8 cellular contexts compared by ENCODE assay signal in genomic region chr2:203237501-203238238, GRCh38. TPM values are rescaled to one million over a fixed set of nuclear protein-coding genes. Genes with fewer than 3 reads are reported as not detected.
DNase-seq lines count a peak whose midpoint lies in the region; ATAC-seq, FAIRE-seq and TF ChIP-seq lines count a peak whose summit lies in the region.

No MANE protein-coding gene starts in this region.

- no peak for TF ChIP-seq CTCF in WI38 (IDR thresholded peaks at IDR 0.05; ENCODE audit: low read depth, low read length)
- TF ChIP-seq CTCF in keratinocyte (optimal IDR thresholded peaks at IDR 0.05 in 1 of 3, IDR thresholded peaks at IDR 0.05 in 1 of 3, conservative IDR thresholded peaks at IDR 0.05 in 1 of 3; ENCODE audit: extremely low read depth in 1 of 3, insufficient read depth in 2 of 3, low read length in 3 of 3), result no peak
- no peak for TF ChIP-seq CTCF in tibial artery (IDR thresholded peaks at IDR 0.05)

- no peak overlapping the region for H3K9ac ChIP-seq in keratinocyte (ENCODE audit: control insufficient read depth, extremely low read depth, insufficient read depth, low read length)

- H3K4me1 Mint-ChIP-seq in activated T-cell treated with anti-CD3 and anti-CD28 coated beads, Interleukin-2, amount 50 U/mL, for 24 hours (ENCODE audit: low read depth), result peaks cover 30% of the 10 kb centered on the region

- ATAC-seq in HG02884 (IDR thresholded peaks at IDR 0.05; ENCODE audit: unreplicated experiment), result no peak
- ATAC-seq in HG03354 (IDR thresholded peaks at IDR 0.05; ENCODE audit: poor library complexity, severe bottlenecking, unreplicated experiment), result no peak

- peak overlapping the region; percentile 76 for H3K4me3 ChIP-seq in WI38 (ENCODE audit: low read depth, low read length)
- H3K4me3 ChIP-seq in keratinocyte (ENCODE audit: control insufficient read depth in 2 of 3, extremely low read depth in 1 of 3, insufficient read depth in 2 of 3, low read depth in 1 of 3, low read length in 3 of 3), result peak overlapping the region in 2 of 3 experiments; percentile 12 to 18
- peak overlapping the region; percentile 77 to 80 for H3K4me3 ChIP-seq in tibial artery

- FAIRE-seq in keratinocyte (lab: Jason Lieb, UNC), result no peak

- H3K4me3 Mint-ChIP-seq in activated T-cell treated with anti-CD3 and anti-CD28 coated beads, Interleukin-2, amount 50 U/mL, for 24 hours, result peak overlapping the region; percentile 97

- dilution Hi-C loops in keratinocyte (cut with MboI; ENCODE audit: extremely low pct_ligation_motif_present, low sequenced_read_pairs), result no loop called here

- peaks cover 13% of the 10 kb centered on the region for H3K79me2 ChIP-seq in keratinocyte (ENCODE audit: control insufficient read depth, insufficient read depth, low read length)

- no peak for DNase-seq in activated T-cell treated with anti-CD3 and anti-CD28 coated beads, Interleukin-2, amount 50 U/mL, for 24 hours
- no peak for DNase-seq in activated T-cell treated with anti-CD3 and anti-CD28 coated beads, Interleukin-2, amount 50 U/mL, for 48 hours
- no peak for DNase-seq in keratinocyte (ENCODE audit: low read depth, low spot score)
- DNase-seq in tibial artery, result no peak
- DNase-seq in activated gamma-delta T cell treated with Interleukin-2 at 50 U/mL for 16 hours, result no peak

- no peaks in the 10 kb centered on the region for H4K20me1 ChIP-seq in keratinocyte (ENCODE audit: control insufficient read depth, extremely low read depth, insufficient read depth, low read length)

- intact Hi-C loops in tibial artery (cut with DNase I; ENCODE audit: low total_unique reads), result no loop called here

- peak overlapping the region; percentile 56 for H2AFZ ChIP-seq in keratinocyte (ENCODE audit: control insufficient read depth, low read length)

- H3K4me1 ChIP-seq in keratinocyte (ENCODE audit: control insufficient read depth, extremely low read depth, insufficient read depth, low read length), result peaks cover 11% of the 10 kb centered on the region
- peaks cover 0 to 21% (median 14%) of the 10 kb centered on the region in 4 donors for H3K4me1 ChIP-seq in tibial artery

- H3K27ac ChIP-seq in keratinocyte (ENCODE audit: control insufficient read depth, insufficient read depth, low read length) (no peak overlapping the region), tibial artery (peak overlapping the region; percentile 94 to 95)

- H3K9me1 ChIP-seq in keratinocyte (ENCODE audit: control insufficient read depth, extremely low read depth, insufficient read depth, low read length), result no peaks in the 10 kb centered on the region

- H3K27me3 Mint-ChIP-seq in activated T-cell treated with anti-CD3 and anti-CD28 coated beads, Interleukin-2, amount 50 U/mL, for 24 hours, result no peaks in the 10 kb centered on the region

- peak overlapping the region; percentile 90 for H3K4me2 ChIP-seq in keratinocyte (ENCODE audit: control insufficient read depth, extremely low read depth, insufficient read depth, low read depth, low read length)

- peaks cover 0 to 3% of the 10 kb centered on the region in 2 experiments for H3K36me3 ChIP-seq in keratinocyte (ENCODE audit: control insufficient read depth in 2 of 2, extremely low read depth in 1 of 2, insufficient read depth in 2 of 2, low read length in 2 of 2)
- peaks cover 0 to 10% (median 0%) of the 10 kb centered on the region in 3 donors for H3K36me3 ChIP-seq in tibial artery

- H3K36me3 Mint-ChIP-seq in activated T-cell treated with anti-CD3 and anti-CD28 coated beads, Interleukin-2, amount 50 U/mL, for 24 hours (ENCODE audit: low read depth), result peaks cover 28% of the 10 kb centered on the region

- H3K27ac Mint-ChIP-seq in activated T-cell treated with anti-CD3 and anti-CD28 coated beads, Interleukin-2, amount 50 U/mL, for 24 hours, result peak overlapping the region; percentile 97

- H3K27me3 ChIP-seq in keratinocyte (ENCODE audit: control insufficient read depth, extremely low read depth, insufficient read depth, low read length) (no peaks in the 10 kb centered on the region), tibial artery (no peaks in the 10 kb centered on the region)

- H3K9me3 ChIP-seq in keratinocyte (ENCODE audit: control insufficient read depth, low read depth, low read length), result no peaks in the 10 kb centered on the region
- no peaks in the 10 kb centered on the region for H3K9me3 ChIP-seq in tibial artery

- H3K9me3 Mint-ChIP-seq in activated T-cell treated with anti-CD3 and anti-CD28 coated beads, Interleukin-2, amount 50 U/mL, for 24 hours, result no peaks in the 10 kb centered on the region

RNA-seq across cellular contexts. Expression of gene CYP20A1, which starts 1.1 kb away (rescaled TPM):
- polyA plus RNA-seq in keratinocyte, result 5.3 to 11.6 TPM (median 8.9 TPM) in 3 replicates
- 3.3 TPM for polyA plus RNA-seq in keratinocyte (2011; ENCODE audit: low read depth)
- polyA plus RNA-seq in keratinocyte (2011; cell fraction: cytosol; rRNA removed), result 6.0 and 8.2 TPM in 2 replicates
- polyA plus RNA-seq in keratinocyte (2011; cell fraction: nucleus; rRNA removed), result 11.0 and 11.2 TPM in 2 replicates
- polyA plus RNA-seq in keratinocyte (2012; ENCODE audit: low replicate concordance), result 6.1 and 8.4 TPM in 2 replicates
- 2.7 to 14.7 TPM (median 9.2 TPM) in 3 replicates for polyA minus RNA-seq in keratinocyte
- 8.8 TPM for polyA minus RNA-seq in keratinocyte (2011; cell fraction: cytosol; rRNA and poly(A)+ RNA removed)
- 11.5 and 21.0 TPM in 2 replicates for polyA minus RNA-seq in keratinocyte (2011; cell fraction: nucleus; rRNA and poly(A)+ RNA removed)

Comparison
In these comparisons a context has a peak if more than half of its experiments do, and no peak if none do; other contexts are left out.
1. H3K4me3 ChIP-seq: peak in every context shown above with its lines; median percentile 78 in tibial artery; 76 in WI38; 15 in keratinocyte.